33 cellular contexts compared by ENCODE assay signal in genomic region chr11:62888406-62888805, GRCh38. TPM values are rescaled to one million over a fixed set of nuclear protein-coding genes. Genes with fewer than 3 reads are reported as not detected.
DNase-seq lines count a peak whose midpoint lies in the region; FAIRE-seq and TF ChIP-seq lines count a peak whose summit lies in the region.
"Had no signal": no experiment of that assay in that cellular context is flagged by ENCODE, and none has a peak within 500 bp of the region (broad histone marks: within the 10 kb centered on the region; RNA-seq: fewer than 3 reads in every experiment).

No MANE protein-coding gene starts in this region.

- H4K91ac ChIP-seq in H1 (replicated peaks; ENCODE audit: insufficient read length, low read length) = no peak overlapping the region

- no peak overlapping the region for H3K4me2 ChIP-seq in H1 (ENCODE audit: insufficient read depth in 1 of 2, low read depth in 2 of 2, low read length in 2 of 2)

- H3K9me3 ChIP-seq in breast epithelium (no peaks in the 10 kb centered on the region), H1 (ENCODE audit: insufficient read depth in 2 of 2, low read depth in 1 of 2, low read length in 1 of 2) (no peaks in the 10 kb centered on the region), MG63 (no peaks in the 10 kb centered on the region)
- H3K9me3 ChIP-seq: heart left ventricle, left ventricle myocardium inferior, Peyer's patch, SJSA1, uterus had no signal

- no peak overlapping the region for H2BK12ac ChIP-seq in H1 (ENCODE audit: low read depth, low read length)

- H3K14ac ChIP-seq in H1 (ENCODE audit: insufficient read length) = no peak overlapping the region

- H3K27ac Mint-ChIP-seq in MCF 10A (ENCODE audit: low read depth, unreplicated experiment) = no peak overlapping the region
- H3K27ac Mint-ChIP-seq in type B pancreatic cell = peak overlapping the region; percentile 92
- H3K27ac Mint-ChIP-seq: activated CD4-positive, alpha-beta memory T cell treated with anti-CD3 and anti-CD28 coated beads for 36 hours had no signal

- no peak overlapping the region for H2BK20ac ChIP-seq in H1 (ENCODE audit: low read length)

- no peaks in the 10 kb centered on the region for H3K27me3 Mint-ChIP-seq in MCF 10A (ENCODE audit: insufficient read depth, unreplicated experiment)
- H3K27me3 Mint-ChIP-seq in type B pancreatic cell = no peaks in the 10 kb centered on the region
- H3K27me3 Mint-ChIP-seq: activated CD4-positive, alpha-beta memory T cell treated with anti-CD3 and anti-CD28 coated beads for 36 hours had no signal

- H4K20me1 ChIP-seq in H1 (replicated peaks in 1 of 2; ENCODE audit: control insufficient read depth in 1 of 2, insufficient read depth in 2 of 2, low read length in 2 of 2) = peaks cover 12 to 22% of the 10 kb centered on the region in 2 experiments

- H3K4me1 ChIP-seq in breast epithelium (peaks cover 3 to 15% of the 10 kb centered on the region in 2 donors), H1 (replicated peaks in 1 of 4; ENCODE audit: control insufficient read depth in 3 of 4, insufficient read depth in 4 of 4, low read length in 3 of 4) (peaks cover 0 to 11% (median 2%) of the 10 kb centered on the region in 4 experiments; a peak in 4 of 7 replicates)

- WGBS in H1 (ENCODE audit: extremely low coverage in 1 of 2, insufficient coverage in 1 of 2, insufficient read length in 1 of 2, insufficient replicate concordance in 2 of 2, low coverage in 1 of 2, low lambda C conversion rate in 2 of 2, missing lambda C conversion rate in 1 of 2), 2 experiments = 91% methylated on average over 14 of the region's 14 CpGs; no CpG with 5 or more reads in 1 of the 2 experiments

- no peak for TF ChIP-seq RAD21 in H1 (IDR thresholded peaks at IDR 0.05 in 1 of 2, conservative IDR thresholded peaks at IDR 0.05 in 1 of 2; ENCODE audit: low read depth in 2 of 2, low read length in 2 of 2)

- no peak overlapping the region for H2AFZ ChIP-seq in H1 (ENCODE audit: low read length)

- H2AK5ac ChIP-seq in H1 (ENCODE audit: low read depth, low read length) = no peak overlapping the region

- H3K27ac ChIP-seq in breast epithelium (peak overlapping the region in 1 of 2 donors; percentile 1), RWPE1 (peak overlapping the region; percentile 99), H1 (ENCODE audit: low read depth, low read length) (no peak overlapping the region)
- H3K27ac ChIP-seq: SJSA1, VCaP had no signal

- peak overlapping the region; percentile 36 for H3K4me3 Mint-ChIP-seq in MCF 10A (ENCODE audit: unreplicated experiment)
- H3K4me3 Mint-ChIP-seq in type B pancreatic cell = peak overlapping the region; percentile 58
- H3K4me3 Mint-ChIP-seq: activated CD4-positive, alpha-beta memory T cell treated with anti-CD3 and anti-CD28 coated beads for 36 hours; activated T-cell treated with anti-CD3 and anti-CD28 coated beads, Interleukin-2, amount 50 U/mL, for 4 hours; CD14-positive monocyte had no signal

- BruUV-seq in MCF 10A (replicated peaks; lab: Mats Ljungman, UMichigan) = TSS peak; percentile 32

- H3K23ac ChIP-seq in H1 (ENCODE audit: insufficient read length) = no peak overlapping the region

- H3K56ac ChIP-seq in H1 (replicated peaks; ENCODE audit: insufficient read length, low read depth, low read length) = no peak overlapping the region

- H2BK15ac ChIP-seq in H1 (ENCODE audit: low read length) = no peak overlapping the region

- H3K36me3 Mint-ChIP-seq in MCF 10A (ENCODE audit: insufficient read depth, unreplicated experiment) (peaks cover 69% of the 10 kb centered on the region), type B pancreatic cell (peaks cover 44% of the 10 kb centered on the region)

- DNase-seq in MCF 10A (ENCODE audit: unreplicated experiment) (no peak), breast epithelium (ENCODE audit: low spot score in 2 of 2) (no peak), RWPE1 (ENCODE audit: low spot score) (no peak), H1 (ENCODE audit: low read depth in 1 of 2, low spot score in 2 of 2) (no peak), type B pancreatic cell (ENCODE audit: extremely low spot score, unreplicated experiment) (no peak), DMS 273 (lab: John Stamatoyannopoulos, UW; ENCODE audit: unreplicated experiment) (no peak), MG63 (no peak), ecto neural progenitor cell (ENCODE audit: low spot score) (no peak)
- DNase-seq: activated CD4-positive, alpha-beta memory T cell treated with anti-CD3 and anti-CD28 coated beads for 36 hours; activated T-cell treated with anti-CD3 and anti-CD28 coated beads, Interleukin-2, amount 50 U/mL, for 4 hours; cortex of kidney; DMS 273 treated with DMSO at 0.1 percent for 48 hours; heart left ventricle; KG1; left ventricle myocardium inferior; NCI-H1048; NCI-H2029; NCI-H345; nucleus accumbens; Peyer's patch; stimulated activated CD4-positive, alpha-beta T cell treated with anti-CD3 and anti-CD28 coated beads, Interleukin-12 subunit alpha, Interleukin-12 subunit beta, amount 100 ng/mL, for 4 hours; stimulated activated CD8-positive, alpha-beta memory T cell treated with anti-CD3 and anti-CD28 coated beads, Interleukin-4, amount 100 ng/mL, for 48 hours; T-helper 2 cell; uterus had no signal

- H2BK120ac ChIP-seq in H1 (replicated peaks; ENCODE audit: low read depth, low read length) = no peak overlapping the region

- CTCF ChIA-PET in MCF 10A (lab: Yijun Ruan, JAX) (no interaction called here), RWPE1 (lab: Yijun Ruan, JAX) (interaction anchor here (0.7 kb wide), 1 partner anchor 17 kb away, joined by 4 read pairs; no protein-coding TSS in a partner anchor), H1 (lab: Charles Lee; ENCODE audit: partially characterized antibody) (no interaction called here)

- TF ChIP-seq POLR2A in breast epithelium (IDR thresholded peaks at IDR 0.05) (no peak), H1 (IDR thresholded peaks at IDR 0.05; ENCODE audit: control extremely low read depth in 1 of 2, low read depth in 2 of 2, low read length in 2 of 2) (no peak; a peak in 1 of 3 replicates)

- no peaks in the 10 kb centered on the region for H3K27me3 ChIP-seq in breast epithelium
- no peaks in the 10 kb centered on the region for H3K27me3 ChIP-seq in H1 (replicated peaks in 1 of 4; ENCODE audit: control insufficient read depth in 3 of 4, extremely low read depth in 1 of 4, insufficient read depth in 3 of 4, low read length in 3 of 4)
- no peaks in the 10 kb centered on the region for H3K27me3 ChIP-seq in MG63
- H3K27me3 ChIP-seq: heart left ventricle, Peyer's patch, SJSA1, uterus had no signal

- FAIRE-seq in H1 (lab: Jason Lieb, UNC) = no peak
- FAIRE-seq: endothelial cell of umbilical vein, G401.6 had no signal

- no peak overlapping the region for H3K4ac ChIP-seq in H1 (replicated peaks; ENCODE audit: insufficient read length, low read depth, low read length)

- H4K8ac ChIP-seq in H1 (ENCODE audit: extremely low read depth, insufficient read depth, low read length) = no peak overlapping the region

- H3K4me1 Mint-ChIP-seq in MCF 10A (ENCODE audit: insufficient read depth, unreplicated experiment) (peaks cover 34% of the 10 kb centered on the region), type B pancreatic cell (ENCODE audit: unreplicated experiment) (peaks cover 41% of the 10 kb centered on the region)

- H3K23me2 ChIP-seq in H1 (ENCODE audit: low read depth, low read length) = no peaks in the 10 kb centered on the region

- H3K79me1 ChIP-seq in H1 (ENCODE audit: low read depth, low read length) = peaks cover 2% of the 10 kb centered on the region; the same call in 1 of the 2 replicates

- peaks cover 28% of the 10 kb centered on the region for H3K36me3 ChIP-seq in breast epithelium
- H3K36me3 ChIP-seq in H1 (ENCODE audit: control insufficient read depth in 2 of 4, insufficient read depth in 4 of 4, low read length in 3 of 4) = peaks cover 49 to 67% (median 61%) of the 10 kb centered on the region in 4 experiments
- peaks cover 64% of the 10 kb centered on the region for H3K36me3 ChIP-seq in MG63
- H3K36me3 ChIP-seq: uterus had no signal

- POLR2A ChIA-PET in MCF 10A (lab: Yijun Ruan, JAX) (no interaction called here), RWPE1 (lab: Yijun Ruan, JAX; ENCODE audit: low non-redundant PET) (no interaction called here), H1 (lab: Charles Lee; ENCODE audit: partially characterized antibody) (interaction anchor here (2.5 to 57.8 kb wide), 4 partner anchors 11 to 82 kb away, joined by 8 to 2104 read pairs (median 1185); partner anchors contain the start of genes CHRM1, NXF1, SLC3A2 and WDR74)

- TF ChIP-seq CTCF in MCF 10A (IDR thresholded peaks at IDR 0.05; ENCODE audit: unreplicated experiment) = no peak
- TF ChIP-seq CTCF in breast epithelium (IDR thresholded peaks at IDR 0.05) = no peak
- no peak for TF ChIP-seq CTCF in RWPE1 (conservative IDR thresholded peaks at IDR 0.05; ENCODE audit: low read depth)
- TF ChIP-seq CTCF in H1 (IDR thresholded peaks at IDR 0.05; ENCODE audit: control extremely low read depth in 1 of 3, insufficient read depth in 1 of 3, low read depth in 1 of 3, low read length in 3 of 3) = no peak
- no peak for TF ChIP-seq CTCF in type B pancreatic cell (conservative IDR thresholded peaks at IDR 0.05)

- H3K79me2 ChIP-seq in H1 (ENCODE audit: control insufficient read depth in 1 of 2, insufficient read depth in 2 of 2, low read length in 2 of 2) = peaks cover 0 to 24% of the 10 kb centered on the region in 2 experiments; a peak in 3 of 4 replicates

- no peaks in the 10 kb centered on the region for H3K9me3 Mint-ChIP-seq in MCF 10A (ENCODE audit: unreplicated experiment)
- no peaks in the 10 kb centered on the region for H3K9me3 Mint-ChIP-seq in type B pancreatic cell
- H3K9me3 Mint-ChIP-seq: activated CD4-positive, alpha-beta memory T cell treated with anti-CD3 and anti-CD28 coated beads for 36 hours; activated T-cell treated with anti-CD3 and anti-CD28 coated beads, Interleukin-2, amount 50 U/mL, for 4 hours; CD14-positive monocyte had no signal

- no peak overlapping the region for H3K4me3 ChIP-seq in breast epithelium
- no peak overlapping the region for H3K4me3 ChIP-seq in H1 (ENCODE audit: extremely low read depth in 1 of 4, insufficient read depth in 2 of 4, low read depth in 3 of 4, low read length in 4 of 4)
- H3K4me3 ChIP-seq in MG63 = no peak overlapping the region
- H3K4me3 ChIP-seq: heart left ventricle, left ventricle myocardium inferior, Peyer's patch, SJSA1, uterus had no signal

- no peak overlapping the region for H3K9ac ChIP-seq in H1 (replicated peaks in 1 of 4; ENCODE audit: extremely low read depth in 1 of 4, low read depth in 3 of 4, low read length in 3 of 4)

- H4K5ac ChIP-seq in H1 (ENCODE audit: insufficient read length, low read depth, low read length) = no peak overlapping the region

- intact Hi-C loops in MCF 10A (cut with micrococcal nuclease) = no loop called here
- intact Hi-C loops in breast epithelium (cut with DNase I; ENCODE audit: low total_unique reads) = no loop called here

- TF ChIP-seq EP300 in H1 (IDR thresholded peaks at IDR 0.05; ENCODE audit: borderline replicate concordance in 1 of 2, low read depth in 2 of 2, low read length in 2 of 2) = no peak

- no peak overlapping the region for H2BK5ac ChIP-seq in H1 (ENCODE audit: low read depth, low read length)

- H3K18ac ChIP-seq in H1 (ENCODE audit: extremely low read depth, low read length) = no peak overlapping the region

RNA-seq across cellular contexts. Expression of gene SLC3A2, which starts 7.7 kb away (rescaled TPM):
- total RNA-seq in MCF 10A (2022) (838 and 896 TPM in 2 replicates), breast epithelium (100 to 1,000 TPM; 147 to 214 (median 171) TPM), type B pancreatic cell (ENCODE audit: low replicate concordance) (190 and 287 TPM in 2 replicates)
- 393 and 410 TPM in 2 replicates for total RNA-seq in H1 (2021; fragmentation: NEBNext Ultra II Directional; extraction: Animal tissue kit (Norgen Biotek cat#: 25700))
- polyA plus RNA-seq in H1 (2011; rRNA removed) = 435 and 574 TPM in 2 replicates
- polyA plus RNA-seq in H1 (2011; cell fraction: cytosol; rRNA removed) = 408 TPM
- polyA plus RNA-seq in H1 (2011; cell fraction: nucleus; rRNA removed) = 721 TPM
- polyA plus RNA-seq in H1 (2012, experiment 1 of 2) = 317 to 394 TPM (median 319 TPM) in 4 replicates
- polyA plus RNA-seq in H1 (2012, experiment 2 of 2) = 437 TPM
- 405 TPM for polyA plus RNA-seq in H1 (2013, experiment 1 of 2)
- polyA plus RNA-seq in H1 (2013, experiment 2 of 2) = 379 TPM
- 281 and 291 TPM in 2 replicates for polyA minus RNA-seq in H1 (2011; rRNA and poly(A)+ RNA removed)
- polyA minus RNA-seq in H1 (2011; cell fraction: cytosol; rRNA and poly(A)+ RNA removed) = 357 TPM
- polyA minus RNA-seq in H1 (2011; cell fraction: nucleus; rRNA and poly(A)+ RNA removed) = 226 TPM
- total RNA-seq in MG63 (2014; rRNA removed; shearing (Covaris generic); ENCODE audit: low replicate concordance) = 545 and 579 TPM in 2 replicates

RNA-seq across cellular contexts. Expression of gene CHRM1, which starts 32.8 kb away (rescaled TPM):
- total RNA-seq in MCF 10A (2022) (not detected in 2 replicates), breast epithelium (1 to 10 TPM in 1 of 3 donors, under 1 TPM in 1, not detected in 1; 0.88 to 1.3 TPM), type B pancreatic cell (ENCODE audit: low replicate concordance) (0.29 and 2.1 TPM in 2 replicates)
- total RNA-seq in H1 (2021; fragmentation: NEBNext Ultra II Directional; extraction: Animal tissue kit (Norgen Biotek cat#: 25700)) = not detected in 2 replicates
- 0.05 and 0.08 TPM in 2 replicates for polyA plus RNA-seq in H1 (2011; rRNA removed)
- 0.13 TPM for polyA plus RNA-seq in H1 (2011; cell fraction: cytosol; rRNA removed)
- polyA plus RNA-seq in H1 (2011; cell fraction: nucleus; rRNA removed) = not detected
- polyA plus RNA-seq in H1 (2012, experiment 1 of 2) = 0.21 to 0.51 TPM (median 0.33 TPM) in 4 replicates
- 0.16 TPM for polyA plus RNA-seq in H1 (2012, experiment 2 of 2)
- 0.08 TPM for polyA plus RNA-seq in H1 (2013, experiment 1 of 2)
- polyA plus RNA-seq in H1 (2013, experiment 2 of 2) = 0.11 TPM
- polyA minus RNA-seq in H1 (2011; rRNA and poly(A)+ RNA removed) = 0.44 TPM in 1 of 2 replicates, not detected in the other
- not detected for polyA minus RNA-seq in H1 (2011; cell fraction: cytosol; rRNA and poly(A)+ RNA removed)
- 0.40 TPM for polyA minus RNA-seq in H1 (2011; cell fraction: nucleus; rRNA and poly(A)+ RNA removed)
- total RNA-seq in MG63 (2014; rRNA removed; shearing (Covaris generic); ENCODE audit: low replicate concordance) = 0.22 and 1.3 TPM in 2 replicates
- total RNA-seq: activated CD4-positive, alpha-beta memory T cell treated with anti-CD3 and anti-CD28 coated beads for 36 hours; activated T-cell treated with anti-CD3 and anti-CD28 coated beads, Interleukin-2, amount 50 U/mL, for 4 hours; endothelial cell of umbilical vein; H4; left ventricle myocardium inferior; renal cortical epithelial cell; SJSA1; subcutaneous adipose tissue had no signal
- polyA plus RNA-seq: CD14-positive monocyte, endothelial cell of umbilical vein, heart left ventricle had no signal

RNA-seq across cellular contexts. Expression of gene WDR74, which starts 49.0 kb away (rescaled TPM):
- 91.3 and 115 TPM in 2 replicates for total RNA-seq in MCF 10A (2022)
- 10 to 100 TPM; 46.6 to 62.6 (median 48.7) TPM for total RNA-seq in breast epithelium
- 97.0 and 101 TPM in 2 replicates for total RNA-seq in H1 (2021; fragmentation: NEBNext Ultra II Directional; extraction: Animal tissue kit (Norgen Biotek cat#: 25700))
- polyA plus RNA-seq in H1 (2011; rRNA removed) = 93.6 and 116 TPM in 2 replicates
- 135 TPM for polyA plus RNA-seq in H1 (2011; cell fraction: cytosol; rRNA removed)
- 190 TPM for polyA plus RNA-seq in H1 (2011; cell fraction: nucleus; rRNA removed)
- 95.4 to 119 TPM (median 109 TPM) in 4 replicates for polyA plus RNA-seq in H1 (2012, experiment 1 of 2)
- 101 TPM for polyA plus RNA-seq in H1 (2012, experiment 2 of 2)
- polyA plus RNA-seq in H1 (2013, experiment 1 of 2) = 67.2 TPM
- 61.7 TPM for polyA plus RNA-seq in H1 (2013, experiment 2 of 2)
- 66.3 and 69.1 TPM in 2 replicates for polyA minus RNA-seq in H1 (2011; rRNA and poly(A)+ RNA removed)
- 45.6 TPM for polyA minus RNA-seq in H1 (2011; cell fraction: cytosol; rRNA and poly(A)+ RNA removed)
- polyA minus RNA-seq in H1 (2011; cell fraction: nucleus; rRNA and poly(A)+ RNA removed) = 387 TPM
- 47.6 and 58.3 TPM in 2 replicates for total RNA-seq in type B pancreatic cell (ENCODE audit: low replicate concordance)
- 135 and 139 TPM in 2 replicates for total RNA-seq in MG63 (2014; rRNA removed; shearing (Covaris generic); ENCODE audit: low replicate concordance)

RNA-seq across cellular contexts. Expression of gene TEX54, which starts 55.8 kb away (rescaled TPM):
- not detected in 2 replicates for total RNA-seq in MCF 10A (2022)
- 1 to 10 TPM in 1 of 3 donors, not detected in 2; 1.6 TPM for total RNA-seq in breast epithelium
- total RNA-seq in H1 (2021; fragmentation: NEBNext Ultra II Directional; extraction: Animal tissue kit (Norgen Biotek cat#: 25700)) = 1.2 TPM in 1 of 2 replicates, not detected in the other
- polyA plus RNA-seq in H1 (2011; rRNA removed) = not detected in 2 replicates
- polyA plus RNA-seq in H1 (2011; cell fraction: cytosol; rRNA removed) = not detected
- not detected for polyA plus RNA-seq in H1 (2011; cell fraction: nucleus; rRNA removed)
- 0.92 to 1.3 TPM (median 1.1 TPM) in 3 of 4 replicates, not detected in the other for polyA plus RNA-seq in H1 (2012, experiment 1 of 2)
- polyA plus RNA-seq in H1 (2012, experiment 2 of 2) = not detected
- polyA plus RNA-seq in H1 (2013, experiment 1 of 2) = not detected
- polyA plus RNA-seq in H1 (2013, experiment 2 of 2) = not detected
- not detected in 2 replicates for polyA minus RNA-seq in H1 (2011; rRNA and poly(A)+ RNA removed)
- polyA minus RNA-seq in H1 (2011; cell fraction: cytosol; rRNA and poly(A)+ RNA removed) = not detected
- polyA minus RNA-seq in H1 (2011; cell fraction: nucleus; rRNA and poly(A)+ RNA removed) = 1.8 TPM
- not detected in 2 replicates for total RNA-seq in type B pancreatic cell (ENCODE audit: low replicate concordance)
- total RNA-seq in MG63 (2014; rRNA removed; shearing (Covaris generic); ENCODE audit: low replicate concordance) = not detected in 2 replicates
- total RNA-seq: endothelial cell of umbilical vein, H4, heart left ventricle, left ventricle myocardium inferior, mucosa of gallbladder, Peyer's patch, renal cortical epithelial cell, SJSA1, subcutaneous adipose tissue, uterus had no signal
- polyA plus RNA-seq: endothelial cell of umbilical vein, heart left ventricle had no signal

RNA-seq across cellular contexts. Expression of gene STX5, which starts 56.6 kb away (rescaled TPM):
- total RNA-seq in MCF 10A (2022) = 71.8 and 72.0 TPM in 2 replicates
- 10 to 100 TPM; 30.8 to 42.3 (median 34.2) TPM for total RNA-seq in breast epithelium
- 24.2 and 25.3 TPM in 2 replicates for total RNA-seq in H1 (2021; fragmentation: NEBNext Ultra II Directional; extraction: Animal tissue kit (Norgen Biotek cat#: 25700))
- polyA plus RNA-seq in H1 (2011; rRNA removed) = 23.4 and 28.5 TPM in 2 replicates
- 25.1 TPM for polyA plus RNA-seq in H1 (2011; cell fraction: cytosol; rRNA removed)
- 24.0 TPM for polyA plus RNA-seq in H1 (2011; cell fraction: nucleus; rRNA removed)
- 25.6 to 34.1 TPM (median 29.2 TPM) in 4 replicates for polyA plus RNA-seq in H1 (2012, experiment 1 of 2)
- 28.3 TPM for polyA plus RNA-seq in H1 (2012, experiment 2 of 2)
- polyA plus RNA-seq in H1 (2013, experiment 1 of 2) = 15.6 TPM
- 15.0 TPM for polyA plus RNA-seq in H1 (2013, experiment 2 of 2)
- 34.6 and 35.5 TPM in 2 replicates for polyA minus RNA-seq in H1 (2011; rRNA and poly(A)+ RNA removed)
- polyA minus RNA-seq in H1 (2011; cell fraction: cytosol; rRNA and poly(A)+ RNA removed) = 13.8 TPM
- 15.9 TPM for polyA minus RNA-seq in H1 (2011; cell fraction: nucleus; rRNA and poly(A)+ RNA removed)
- 42.4 and 51.7 TPM in 2 replicates for total RNA-seq in type B pancreatic cell (ENCODE audit: low replicate concordance)
- total RNA-seq in MG63 (2014; rRNA removed; shearing (Covaris generic); ENCODE audit: low replicate concordance) = 28.0 and 42.3 TPM in 2 replicates
